13 cellular contexts compared by ENCODE assay signal in the genomic region with DNA sequence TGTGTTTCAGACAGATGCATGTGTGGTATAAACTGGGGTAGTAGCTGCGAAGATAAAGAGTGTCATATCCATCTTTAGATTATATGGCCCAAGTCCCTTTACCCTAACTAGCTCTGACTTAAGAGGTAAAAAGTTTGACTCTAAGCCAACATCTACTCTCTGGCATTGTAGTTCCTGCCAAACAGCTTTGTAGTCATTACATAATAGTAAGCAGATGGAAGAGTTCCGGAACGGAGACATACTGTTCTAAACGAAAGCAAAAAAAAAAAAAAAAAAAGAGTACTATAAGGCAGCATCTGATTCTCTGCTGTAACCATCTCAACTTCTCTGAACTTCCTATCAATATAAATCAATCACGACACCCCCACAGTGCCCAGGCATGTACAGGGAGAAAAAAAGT. TPM values are rescaled to one million over a fixed set of nuclear protein-coding genes. Genes with fewer than 3 reads are reported as not detected.
DNase-seq lines count a peak whose midpoint lies in the region; ATAC-seq and TF ChIP-seq lines count a peak whose summit lies in the region.
"Had no signal": no experiment of that assay in that cellular context is flagged by ENCODE, and none has a peak within 500 bp of the region (broad histone marks: within the 10 kb centered on the region; RNA-seq: fewer than 3 reads in every experiment).

No MANE protein-coding gene starts in this region.

- 35 to 58% methylated on average over 5 of the region's 5 CpGs for WGBS in sigmoid colon, 2 donors

- H3K36me3 ChIP-seq in sigmoid colon = peaks cover 0 to 32% (median 2%) of the 10 kb centered on the region in 4 donors

- peak; percentile 86 for ATAC-seq in left ventricle myocardium superior
- ATAC-seq in GM19452 (IDR thresholded peaks at IDR 0.05; ENCODE audit: unreplicated experiment) = no peak
- ATAC-seq: GM12878 had no signal

- TF ChIP-seq CTCF in HFF-Myc (IDR thresholded peaks at IDR 0.05; ENCODE audit: low read depth, low read length, missing control alignments) = no peak
- no peak for TF ChIP-seq CTCF in astrocyte of the spinal cord (IDR thresholded peaks at IDR 0.05; ENCODE audit: low read depth, low read length)
- TF ChIP-seq CTCF in sigmoid colon (IDR thresholded peaks at IDR 0.05) = no peak

- no peaks in the 10 kb centered on the region for H3K27me3 ChIP-seq in sigmoid colon
- H3K27me3 ChIP-seq: ascending aorta had no signal

- in situ Hi-C loops in astrocyte of the spinal cord (cut with HindIII; ENCODE audit: low sequenced_read_pairs) = no loop called here

- H3K4me3 ChIP-seq in HFF-Myc (replicated peaks; ENCODE audit: low read depth, low read length) (no peak overlapping the region), astrocyte of the spinal cord (ENCODE audit: low read depth, low read length) (no peak overlapping the region), sigmoid colon (no peak overlapping the region)
- H3K4me3 ChIP-seq: ascending aorta, GM12878 had no signal

- DNase-seq in HFF-Myc (ENCODE audit: extremely low read depth, low read depth) (peak; percentile 80), astrocyte of the spinal cord (ENCODE audit: low read depth, low spot score) (peak; percentile 49), left ventricle myocardium superior (no peak), sigmoid colon (no peak), putamen (ENCODE audit: low spot score) (no peak), SW480 (ENCODE audit: low spot score) (no peak)
- no peak for DNase-seq in stimulated activated CD8-positive, alpha-beta memory T cell treated with anti-CD3 and anti-CD28 coated beads, Interleukin-4, amount 100 ng/mL, for 48 hours
- DNase-seq: Caco-2; stimulated activated CD4-positive, alpha-beta T cell treated with anti-CD3 and anti-CD28 coated beads, Interleukin-4, amount 100 ng/mL, for 4 hours had no signal

- no peak for TF ChIP-seq POLR2A in sigmoid colon (IDR thresholded peaks at IDR 0.05)

- intact Hi-C loops in left ventricle myocardium superior (cut with micrococcal nuclease) (no loop called here), sigmoid colon (cut with DNase I) (loop anchor here (2.0 kb wide), 1 partner anchor 49 kb away; the partner anchor contains the start of gene CEMIP2)

- peaks cover 0 to 15% (median 9%) of the 10 kb centered on the region in 4 donors for H3K4me1 ChIP-seq in sigmoid colon
- H3K4me1 ChIP-seq: ascending aorta, Caco-2 had no signal

- H3K27ac ChIP-seq in sigmoid colon = peak overlapping the region in 3 of 4 donors; percentile 27 to 69 (median 61)
- H3K27ac ChIP-seq: ascending aorta, KMS-11 had no signal

- TF ChIP-seq EP300 in sigmoid colon (IDR thresholded peaks at IDR 0.05) = peak in 2 of 4 donors; percentile 43 to 76

- no peaks in the 10 kb centered on the region for H3K9me3 ChIP-seq in sigmoid colon
- H3K9me3 ChIP-seq: ascending aorta, Caco-2 had no signal

RNA-seq across cellular contexts. Expression of gene CEMIP2, which starts 48.7 kb away (rescaled TPM):
- total RNA-seq in left ventricle myocardium superior (8.7 TPM), sigmoid colon (10 to 100 TPM; 17.9 to 90.4 (median 28.8) TPM)
- polyA plus RNA-seq in sigmoid colon = 10 to 100 TPM; 18.0 to 46.0 (median 28.8) TPM

Comparison
In these comparisons a context has a peak if more than half of its experiments do, and no peak if none do; other contexts are left out.
1. DNase-seq: peak in HFF-Myc (single experiment) and astrocyte of the spinal cord (single experiment); none in left ventricle myocardium superior (single experiment), sigmoid colon (single experiment), putamen (single experiment), SW480 (single experiment) and stimulated activated CD8-positive, alpha-beta memory T cell treated with anti-CD3 and anti-CD28 coated beads, Interleukin-4, amount 100 ng/mL, for 48 hours (single experiment).